ENCODE assay signal across 8 cellular contexts in the genomic region with DNA sequence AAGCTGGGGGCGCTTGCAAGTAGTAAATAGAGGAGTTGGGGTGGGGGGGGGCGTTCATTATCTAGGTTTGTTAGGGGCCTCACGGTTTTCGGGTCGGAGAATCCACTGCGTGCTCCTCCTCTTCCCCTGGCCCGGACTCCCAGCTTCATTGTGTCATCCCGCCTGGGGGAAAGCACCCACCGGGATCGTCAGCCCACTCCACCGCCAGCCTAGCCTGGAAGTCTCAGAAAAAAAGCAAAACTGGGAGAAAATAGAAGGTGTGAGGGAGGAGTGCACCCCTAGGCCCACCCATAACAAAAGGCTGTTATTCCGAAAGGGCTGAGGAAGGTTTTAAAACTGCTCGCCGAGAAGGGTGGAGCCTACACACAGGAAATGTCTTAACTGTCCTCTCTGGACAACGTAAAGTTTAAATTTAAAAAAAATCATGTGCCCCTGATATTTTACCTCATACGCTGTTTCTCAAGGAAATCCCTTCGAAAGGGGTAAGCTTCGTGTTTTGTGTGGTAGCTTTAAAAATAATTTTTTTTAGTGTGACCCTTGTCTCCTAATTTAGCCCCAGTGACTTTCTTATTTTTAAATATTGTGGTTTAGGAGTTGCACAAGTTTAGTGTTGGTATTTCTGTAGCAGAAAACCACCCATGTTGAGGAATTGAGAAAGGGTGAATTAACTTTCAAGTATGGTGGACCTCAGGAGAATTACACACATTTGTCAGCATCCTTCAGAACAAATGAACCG.
A peak's percentile ranks its signal among the peaks of the same experiment; 100 is the strongest.
DNase-seq lines count a peak whose midpoint lies in the region; ATAC-seq and TF ChIP-seq lines count a peak whose summit lies in the region.

No MANE protein-coding gene starts in this region.

- H3K4me3 Mint-ChIP-seq in CD4-positive, alpha-beta memory T cell = peak overlapping the region; percentile 94 to 100 (median 98)

- TF ChIP-seq POLR2A in GM18951 (IDR thresholded peaks at IDR 0.05; ENCODE audit: extremely low read depth, insufficient read depth, insufficient read length) (peak; percentile 69), testis (IDR thresholded peaks at IDR 0.05) (no peak)

- H3K27ac Mint-ChIP-seq in CD4-positive, alpha-beta memory T cell = peak overlapping the region; percentile 88 to 97 (median 94)

- peak overlapping the region; percentile 94 to 99 for H3K4me3 ChIP-seq in CD4-positive, alpha-beta memory T cell (ENCODE audit: low read length in 2 of 2)
- H3K4me3 ChIP-seq in left lung (peak overlapping the region; percentile 41 to 63), testis (peak overlapping the region; percentile 33 to 61)

- DNase-seq in CD4-positive, alpha-beta memory T cell = peak in 4 of 5 donors; percentile 40 to 49 (median 46)
- peak; percentile 62 for DNase-seq in RPMI8226
- DNase-seq in caudate nucleus (lab: John Stamatoyannopoulos, UW) = peak in 1 of 61 donors; percentile 38
- peak; percentile 57 to 79 for DNase-seq in left lung
- DNase-seq in testis = peak; percentile 37
- no peak for DNase-seq in NCI-H2196 treated with DMSO at 0.1 percent for 48 hours (lab: John Stamatoyannopoulos, UW; ENCODE audit: unreplicated experiment)

- POLR2A ChIA-PET in CD4-positive, alpha-beta memory T cell (lab: Charles Lee; ENCODE audit: partially characterized antibody) = interaction anchor here (0.8 to 15.0 kb wide), 11 partner anchors 15 to 588 kb away, joined by 3 to 665 read pairs (median 10); a partner anchor contains a TSS

- no peaks in the 10 kb centered on the region for H3K9me3 ChIP-seq in CD4-positive, alpha-beta memory T cell (ENCODE audit: control insufficient read depth in 1 of 2, low read length in 2 of 2)
- H3K9me3 ChIP-seq in left lung (no peaks in the 10 kb centered on the region), testis (no peaks in the 10 kb centered on the region)

- H3K9me3 Mint-ChIP-seq in CD4-positive, alpha-beta memory T cell = peaks cover 0 to 1% (median 0%) of the 10 kb centered on the region in 8 donors

- H3K27me3 ChIP-seq in CD4-positive, alpha-beta memory T cell (ENCODE audit: insufficient read depth, low read length) = no peaks in the 10 kb centered on the region
- H3K27me3 ChIP-seq in left lung (no peaks in the 10 kb centered on the region), testis (no peaks in the 10 kb centered on the region)

- H3K4me1 ChIP-seq in CD4-positive, alpha-beta memory T cell (ENCODE audit: insufficient read depth, low read length) = peaks cover 50% of the 10 kb centered on the region
- H3K4me1 ChIP-seq in left lung (peaks cover 35 to 75% of the 10 kb centered on the region in 2 donors), testis (peaks cover 47% of the 10 kb centered on the region)

- in situ Hi-C loops in GM18951 (cut with MboI; ENCODE audit: low sequenced_read_pairs, unreplicated experiment) = no loop called here

- CTCF ChIA-PET in CD4-positive, alpha-beta memory T cell (lab: Charles Lee; ENCODE audit: partially characterized antibody) = interaction anchor here (1.1 to 11.0 kb wide), 15 partner anchors 15 to 163 kb away, joined by 3 to 199 read pairs (median 7); a partner anchor contains a TSS

- 4% methylated on average over 19 of the region's 19 CpGs for WGBS in testis, 2 donors

- no peaks in the 10 kb centered on the region for H3K27me3 Mint-ChIP-seq in CD4-positive, alpha-beta memory T cell

- H3K36me3 ChIP-seq in CD4-positive, alpha-beta memory T cell (ENCODE audit: insufficient read depth, low read length) = no peaks in the 10 kb centered on the region
- H3K36me3 ChIP-seq in left lung (no peaks in the 10 kb centered on the region), testis (ENCODE audit: low read depth, missing control alignments) (no peaks in the 10 kb centered on the region)

- peaks cover 4 to 40% of the 10 kb centered on the region in 2 donors for H3K36me3 Mint-ChIP-seq in CD4-positive, alpha-beta memory T cell

- TF ChIP-seq CTCF in left lung (IDR thresholded peaks at IDR 0.05) = no peak
- no peak for TF ChIP-seq CTCF in testis (IDR thresholded peaks at IDR 0.05)

- peak overlapping the region; percentile 83 for H3K27ac ChIP-seq in CD4-positive, alpha-beta memory T cell (ENCODE audit: low read depth, low read length)
- H3K27ac ChIP-seq in caudate nucleus (ENCODE audit: low read depth, low read length) = peak overlapping the region; percentile 24
- H3K27ac ChIP-seq in left lung = peak overlapping the region; percentile 87 to 97
- peak overlapping the region; percentile 77 to 85 for H3K27ac ChIP-seq in testis

- ATAC-seq in HG03095 (IDR thresholded peaks at IDR 0.05; ENCODE audit: unreplicated experiment) (peak; percentile 42), left lung (peak; percentile 30)

- H3K4me1 Mint-ChIP-seq in CD4-positive, alpha-beta memory T cell = peaks cover 41 to 81% (median 52%) of the 10 kb centered on the region in 4 donors

- intact Hi-C loops in CD4-positive, alpha-beta memory T cell (cut with micrococcal nuclease) = loop anchor here (1.0 to 10.0 kb wide), 2 partner anchors 9 to 674 kb away; a partner anchor contains a TSS
- intact Hi-C loops in left lung (cut with DNase I) (no loop called here), testis (cut with DNase I; ENCODE audit: low total_unique reads) (no loop called here)

Comparison
In these comparisons a context has a peak if more than half of its experiments do, and no peak if none do; other contexts are left out.
1. H3K27ac ChIP-seq: peak in every context shown above with its lines; median percentile 92 in left lung; 83 in CD4-positive, alpha-beta memory T cell; 81 in testis; 24 in caudate nucleus.